Comparison of ENCODE assay signal across 24 cellular contexts in the genomic region with DNA sequence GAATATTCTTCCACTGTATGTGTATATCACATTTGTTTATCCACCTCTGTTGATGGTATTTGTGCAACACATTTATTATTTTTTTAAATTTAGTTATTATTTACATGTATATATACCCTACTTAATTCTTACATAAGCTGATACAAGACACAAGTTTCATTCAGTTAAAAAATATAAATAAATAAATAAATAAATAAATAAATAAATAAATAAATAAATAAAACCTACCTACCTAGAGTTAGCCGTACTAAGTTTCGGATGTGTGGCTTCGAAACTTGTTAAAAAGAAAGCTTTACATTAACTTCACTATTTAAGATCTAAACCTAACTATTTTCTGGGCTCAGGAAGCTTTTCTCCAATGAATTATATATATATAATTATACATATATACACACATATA.
"Had no signal": no experiment of that assay in that cellular context is flagged by ENCODE, and none has a peak within 500 bp of the region (broad histone marks: within the 10 kb centered on the region; RNA-seq: fewer than 3 reads in every experiment).

No MANE protein-coding gene starts in this region.

- FAIRE-seq: keratinocyte had no signal

- H3K9me3 ChIP-seq: esophagus squamous epithelium, gastrocnemius medialis, heart right ventricle, left lung, lower lobe of right lung, mucosa of descending colon had no signal

- H3K36me3 ChIP-seq: esophagus squamous epithelium, heart right ventricle, left lung, lower lobe of right lung had no signal

- H3K27me3 ChIP-seq: esophagus squamous epithelium had no signal

- H3K4me3 ChIP-seq: coronary artery, esophagus squamous epithelium, gastrocnemius medialis, heart right ventricle, left lung, lower lobe of right lung, mucosa of descending colon had no signal

- H3K4me1 ChIP-seq: esophagus squamous epithelium, gastrocnemius medialis, heart right ventricle, left lung, lower lobe of right lung had no signal

- H3K27ac ChIP-seq: coronary artery, epithelial cell of prostate, esophagus squamous epithelium, gastrocnemius medialis, heart right ventricle, left lung, lower lobe of right lung had no signal

- ATAC-seq: effector memory CD8-positive, alpha-beta T cell; esophagus mucosa; gastrocnemius medialis; heart right ventricle; left colon; left lung; left ventricle myocardium superior; lower lobe of right lung; mucosa of descending colon had no signal

- DNase-seq: effector CD8-positive, alpha-beta T cell; effector memory CD8-positive, alpha-beta T cell; endodermal cell; erythroblast; esophagus squamous epithelium; foreskin fibroblast; foreskin melanocyte; gastrocnemius medialis; glutamatergic neuron; head of caudate nucleus; heart right ventricle; hippocampal formation; kidney glomerular epithelial cell; left colon; left lung; left ventricle myocardium superior; lower lobe of right lung; mesenchymal stem cell; mucosa of descending colon; naive B cell had no signal
